ENCODE assay signal across 8 cellular contexts in the genomic region with DNA sequence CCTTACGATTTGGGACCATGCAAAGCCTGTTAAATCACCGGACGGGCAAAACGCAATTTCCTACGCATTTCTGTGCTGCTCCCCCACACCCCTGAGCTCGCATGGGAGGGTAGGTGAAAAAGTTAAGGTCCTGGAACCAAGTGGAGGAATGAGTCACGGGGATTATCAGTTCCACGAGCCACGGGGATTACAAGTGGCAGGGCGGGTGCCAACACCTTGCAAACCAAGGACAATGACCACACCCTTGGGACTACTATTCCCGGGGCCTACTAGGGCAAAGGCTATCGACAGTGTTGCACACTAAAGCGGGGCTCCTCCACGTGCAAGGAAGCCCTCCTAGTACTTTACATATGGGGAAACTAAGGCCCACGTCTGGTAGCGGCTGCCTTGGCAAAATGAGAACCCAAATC. TPM values are rescaled to one million over a fixed set of nuclear protein-coding genes. Genes with fewer than 3 reads are reported as not detected.
DNase-seq lines count a peak whose midpoint lies in the region; ATAC-seq and TF ChIP-seq lines count a peak whose summit lies in the region.

No MANE protein-coding gene starts in this region.

- ATAC-seq in HCT116 = peak; percentile 51
- peak; percentile 62 for ATAC-seq in left lung
- peak in 1 of 2 donors; percentile 9 for ATAC-seq in stimulated activated naive B cell treated with anti-CD40 and anti-IgM and Interleukin-4, amounts not matched to agents 10 μg/mL and 1 μg/mL and 100 μg/mL, for 72 hours (replicated peaks)
- ATAC-seq in HG02884 (IDR thresholded peaks at IDR 0.05; ENCODE audit: unreplicated experiment) = no peak

- RAD21 ChIA-PET in HCT116 (lab: Charles Lee; ENCODE audit: low non-redundant PET in 1 of 2, low total read pairs in 2 of 2, uncharacterized antibody in 2 of 2, unreplicated experiment in 2 of 2) = interaction anchor here in 1 of 2 experiments (1.0 kb wide), 1 partner anchor 198 kb away, joined by 3 read pairs; no protein-coding TSS in a partner anchor

- peak overlapping the region; percentile 99 for H3K27ac Mint-ChIP-seq in stimulated activated naive B cell treated with anti-CD40 and anti-IgM and Interleukin-4, amounts not matched to agents 10 μg/mL and 1 μg/mL and 100 μg/mL, for 72 hours

- no peaks in the 10 kb centered on the region for H3K9me3 Mint-ChIP-seq in stimulated activated naive B cell treated with anti-CD40 and anti-IgM and Interleukin-4, amounts not matched to agents 10 μg/mL and 1 μg/mL and 100 μg/mL, for 72 hours

- H3K9me3 ChIP-seq in HCT116 (ENCODE audit: control insufficient read depth in 1 of 2, insufficient read depth in 1 of 2, low read depth in 1 of 2, low read length in 2 of 2) (no peaks in the 10 kb centered on the region), Peyer's patch (no peaks in the 10 kb centered on the region), left lung (no peaks in the 10 kb centered on the region)

- no peaks in the 10 kb centered on the region for H4K20me1 ChIP-seq in HCT116 (ENCODE audit: insufficient read depth)

- peaks cover 15 to 33% of the 10 kb centered on the region in 2 experiments; a peak in 3 of 4 replicates for H3K36me3 ChIP-seq in HCT116 (ENCODE audit: control insufficient read depth in 1 of 2, insufficient read depth in 2 of 2, low read length in 2 of 2)
- peaks cover 0 to 31% (median 0%) of the 10 kb centered on the region in 3 donors for H3K36me3 ChIP-seq in Peyer's patch
- peaks cover 0 to 53% of the 10 kb centered on the region in 2 donors for H3K36me3 ChIP-seq in left lung

- H3K9ac ChIP-seq in HCT116 (ENCODE audit: low read length) = peak overlapping the region; percentile 83

- POLR2A ChIA-PET in HCT116 (lab: Charles Lee) = interaction anchor here (0.8 to 1.7 kb wide), 10 partner anchors 8 to 258 kb away, joined by 3 to 14 read pairs (median 4); partner anchors contain the start of genes C2orf68, MAT2A, SH2D6 and TGOLN2

- H3K27me3 Mint-ChIP-seq in stimulated activated naive B cell treated with anti-CD40 and anti-IgM and Interleukin-4, amounts not matched to agents 10 μg/mL and 1 μg/mL and 100 μg/mL, for 72 hours = no peaks in the 10 kb centered on the region

- H3K4me1 ChIP-seq in HCT116 (ENCODE audit: control insufficient read depth in 1 of 2, insufficient read depth in 2 of 2, low read length in 2 of 2) = peaks cover 9 to 14% of the 10 kb centered on the region in 2 experiments; a peak in 3 of 4 replicates
- peaks cover 0 to 19% (median 4%) of the 10 kb centered on the region in 4 donors for H3K4me1 ChIP-seq in Peyer's patch
- H3K4me1 ChIP-seq in left lung = peaks cover 9 to 60% of the 10 kb centered on the region in 2 donors

- H3K27ac ChIP-seq in HCT116 (ENCODE audit: low read depth, low read length) = peak overlapping the region; percentile 75
- peak overlapping the region; percentile 87 to 95 (median 92) for H3K27ac ChIP-seq in Peyer's patch
- peak overlapping the region; percentile 86 to 90 for H3K27ac ChIP-seq in left lung

- H3K4me1 Mint-ChIP-seq in stimulated activated naive B cell treated with anti-CD40 and anti-IgM and Interleukin-4, amounts not matched to agents 10 μg/mL and 1 μg/mL and 100 μg/mL, for 72 hours = peaks cover 15 to 42% of the 10 kb centered on the region in 2 donors

- peak overlapping the region; percentile 93 to 100 for H3K4me3 Mint-ChIP-seq in stimulated activated naive B cell treated with anti-CD40 and anti-IgM and Interleukin-4, amounts not matched to agents 10 μg/mL and 1 μg/mL and 100 μg/mL, for 72 hours

- H3K79me2 ChIP-seq in HCT116 (ENCODE audit: insufficient read depth, low read length) = peaks cover 31% of the 10 kb centered on the region

- peaks cover 24 to 43% of the 10 kb centered on the region in 2 donors for H3K36me3 Mint-ChIP-seq in stimulated activated naive B cell treated with anti-CD40 and anti-IgM and Interleukin-4, amounts not matched to agents 10 μg/mL and 1 μg/mL and 100 μg/mL, for 72 hours

- peak overlapping the region; percentile 95 for H3K4me2 ChIP-seq in HCT116 (ENCODE audit: low read length)

- BruUV-seq in HCT116 (replicated peaks; lab: Mats Ljungman, UMichigan) = TSS peak; percentile 77

- TF ChIP-seq CTCF in HCT116 (IDR thresholded peaks at IDR 0.05 in 2 of 3, conservative IDR thresholded peaks at IDR 0.05 in 1 of 3; ENCODE audit: borderline replicate concordance in 1 of 3, insufficient read depth in 1 of 3, low read depth in 2 of 3, low read length in 2 of 3) = no peak
- TF ChIP-seq CTCF in Peyer's patch (IDR thresholded peaks at IDR 0.05) = no peak
- TF ChIP-seq CTCF in left lung (IDR thresholded peaks at IDR 0.05) = no peak

- intact Hi-C loops in HCT116 (cut with micrococcal nuclease) = loop anchor here (5.0 kb wide), 1 partner anchor 258 kb away; the partner anchor contains the start of gene C2orf68
- intact Hi-C loops in left lung (cut with DNase I) = no loop called here

- no peak overlapping the region for H2AFZ ChIP-seq in HCT116 (ENCODE audit: low read depth, low read length, poor library complexity, severe bottlenecking)

- TF ChIP-seq POLR2A in HCT116 (IDR thresholded peaks at IDR 0.05; ENCODE audit: borderline replicate concordance, extremely low read depth, insufficient read depth, insufficient read length) (no peak), Peyer's patch (IDR thresholded peaks at IDR 0.05) (no peak)

- no peaks in the 10 kb centered on the region for H3K9me2 ChIP-seq in HCT116 (ENCODE audit: insufficient read depth)

- peak; percentile 28 for DNase-seq in Daoy (ENCODE audit: low read depth)
- DNase-seq in HCT116 (ENCODE audit: low read depth, low spot score) = peak; percentile 12
- peak; percentile 19 to 89 (median 85) for DNase-seq in Peyer's patch
- DNase-seq in central memory CD4-positive, alpha-beta T cell = peak; percentile 6
- peak in 1 of 2 donors; percentile 44 for DNase-seq in left lung
- no peak for DNase-seq in stimulated activated naive B cell treated with anti-CD40 and anti-IgM and Interleukin-4, amounts not matched to agents 10 μg/mL and 1 μg/mL and 100 μg/mL, for 72 hours
- DNase-seq in NCI-H510A (lab: John Stamatoyannopoulos, UW) = no peak

- H3K27me3 ChIP-seq in HCT116 (ENCODE audit: insufficient read depth, low read length) = no peaks in the 10 kb centered on the region
- no peaks in the 10 kb centered on the region for H3K27me3 ChIP-seq in Peyer's patch
- H3K27me3 ChIP-seq in left lung = no peaks in the 10 kb centered on the region

- TF ChIP-seq RAD21 in HCT116 (IDR thresholded peaks at IDR 0.05; ENCODE audit: low read depth) = no peak

- CTCF ChIA-PET in HCT116 (lab: Charles Lee) = interaction anchor here (1.4 kb wide), 1 partner anchor 198 kb away, joined by 4 read pairs; no protein-coding TSS in a partner anchor

- H3K4me3 ChIP-seq in HCT116 (replicated peaks in 1 of 2; ENCODE audit: low read depth in 1 of 2, low read length in 2 of 2) (peak overlapping the region; percentile 86 to 95), Peyer's patch (peak overlapping the region; percentile 57 to 89 (median 64)), left lung (peak overlapping the region; percentile 86 to 91)

TF ChIP-seq in HCT116, 20 proteins besides CTCF, POLR2A, EP300 and RAD21 (continues in another document):
- no peak for TF ChIP-seq EZH2 (IDR thresholded peaks at IDR 0.05)
- no peak for TF ChIP-seq SP1 (IDR thresholded peaks at IDR 0.05; ENCODE audit: low read depth)
- no peak for TF ChIP-seq ZNF274 (IDR thresholded peaks at IDR 0.05; ENCODE audit: low read depth, low read length)
- no peak for TF ChIP-seq REST (IDR thresholded peaks at IDR 0.05; ENCODE audit: low read depth)
- TF ChIP-seq TCF7L2 (IDR thresholded peaks at IDR 0.05; ENCODE audit: borderline replicate concordance, extremely low read depth, insufficient read depth, insufficient read length) = no peak
- no peak for TF ChIP-seq CBX3 (IDR thresholded peaks at IDR 0.05; ENCODE audit: low read depth)
- TF ChIP-seq CEBPB (IDR thresholded peaks at IDR 0.05; ENCODE audit: low read depth) = no peak

RNA-seq across cellular contexts. Expression of gene RETSAT, which starts 0.4 kb away (rescaled TPM):
- total RNA-seq in Daoy (2014; rRNA removed; shearing (Covaris generic)) = 11.4 and 18.8 TPM in 2 replicates
- 59.7 TPM for total RNA-seq in HCT116 (2021; ENCODE audit: unreplicated experiment)
- 58.9 and 62.2 TPM in 2 replicates for polyA plus RNA-seq in HCT116 (2012)
- 100 to 1,000 TPM in 3 of 4 donors, 10 to 100 TPM in 1; 47.0 to 719 (median 473) TPM for total RNA-seq in Peyer's patch
- total RNA-seq in left lung = 10 to 100 TPM; 67.6 to 68.1 TPM

RNA-seq across cellular contexts. Expression of gene ELMOD3, which starts 0.7 kb away (rescaled TPM):
- total RNA-seq in Daoy (2014; rRNA removed; shearing (Covaris generic)) = 7.5 and 8.5 TPM in 2 replicates
- 9.2 TPM for total RNA-seq in HCT116 (2021; ENCODE audit: unreplicated experiment)
- 9.2 and 9.7 TPM in 2 replicates for polyA plus RNA-seq in HCT116 (2012)
- 10 to 100 TPM; 28.1 to 49.4 (median 45.8) TPM for total RNA-seq in Peyer's patch
- total RNA-seq in left lung = 10 to 100 TPM; 20.8 to 21.7 TPM

RNA-seq across cellular contexts. Expression of gene TGOLN2, which starts 26.1 kb away (rescaled TPM):
- total RNA-seq in Daoy (2014; rRNA removed; shearing (Covaris generic)) = 43.7 and 55.3 TPM in 2 replicates
- total RNA-seq in HCT116 (2021; ENCODE audit: unreplicated experiment) (43.2 TPM), Peyer's patch (100 to 1,000 TPM; 220 to 296 (median 250) TPM), left lung (100 to 1,000 TPM; 122 to 133 TPM)
- polyA plus RNA-seq in HCT116 (2012) = 19.8 and 24.8 TPM in 2 replicates

RNA-seq across cellular contexts. Expression of gene CAPG, which starts 56.3 kb away (rescaled TPM):
- total RNA-seq in Daoy (2014; rRNA removed; shearing (Covaris generic)) = 123 and 141 TPM in 2 replicates
- total RNA-seq in HCT116 (2021; ENCODE audit: unreplicated experiment) = 223 TPM
- polyA plus RNA-seq in HCT116 (2012) = 360 and 395 TPM in 2 replicates
- total RNA-seq in Peyer's patch = 10 to 100 TPM; 22.4 to 61.9 (median 33.2) TPM
- total RNA-seq in left lung = 100 to 1,000 TPM; 340 to 418 TPM

Comparison
In these comparisons a context has a peak if more than half of its experiments do, and no peak if none do; other contexts are left out.
1. DNase-seq: peak in Daoy (single experiment), HCT116 (single experiment), Peyer's patch (3 of 3) and central memory CD4-positive, alpha-beta T cell (single experiment); none in stimulated activated naive B cell treated with anti-CD40 and anti-IgM and Interleukin-4, amounts not matched to agents 10 μg/mL and 1 μg/mL and 100 μg/mL, for 72 hours (single experiment) and NCI-H510A (single experiment).
2. Peak in every context shown above with its lines, with median percentiles within 50 percentile points of each other: H3K27ac ChIP-seq and H3K4me3 ChIP-seq.